In the genomic region with DNA sequence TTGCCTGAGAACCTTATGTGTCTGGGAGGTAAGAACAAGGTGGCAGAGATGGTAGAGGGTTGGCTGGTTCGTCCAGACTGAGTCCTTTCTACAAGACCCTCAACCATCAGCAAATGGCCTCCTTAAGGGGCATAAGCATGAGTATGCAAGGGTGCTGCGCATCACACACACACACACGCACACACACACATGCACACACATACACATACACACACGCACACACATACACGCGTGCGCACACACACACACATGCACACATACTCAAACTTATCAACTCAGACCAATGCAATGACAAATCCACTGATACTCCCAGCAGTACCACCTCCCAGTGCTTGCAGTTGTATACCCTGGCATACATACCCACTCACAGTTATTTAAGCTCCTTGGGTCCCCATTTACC, we compare ENCODE assay signal across 1 cellular context.
TF ChIP-seq lines count a peak whose summit lies in the region.

No MANE protein-coding gene starts in this region.

TF ChIP-seq in HEK293, 187 proteins besides CTCF, POLR2A, EP300 and RAD21 (continued from another document):
- TF ChIP-seq ZNF670 (tag by site-specific recombination; IDR thresholded peaks at IDR 0.05; ENCODE audit: low read depth) (no peak), ZNF169 (tag by site-specific recombination; IDR thresholded peaks at IDR 0.05) (0 out of 2 replicates have a peak, but pooled peaks have one; percentile 33), ZNF112 (tag by site-specific recombination; IDR thresholded peaks at IDR 0.05) (no peak), TCF7L2 (IDR thresholded peaks at IDR 0.05; ENCODE audit: borderline replicate concordance, low read depth, low read length) (no peak)
TF ChIP-seq in HEK293: peak in this region for 2.
